8 cellular contexts compared by ENCODE assay signal in the genomic region with DNA sequence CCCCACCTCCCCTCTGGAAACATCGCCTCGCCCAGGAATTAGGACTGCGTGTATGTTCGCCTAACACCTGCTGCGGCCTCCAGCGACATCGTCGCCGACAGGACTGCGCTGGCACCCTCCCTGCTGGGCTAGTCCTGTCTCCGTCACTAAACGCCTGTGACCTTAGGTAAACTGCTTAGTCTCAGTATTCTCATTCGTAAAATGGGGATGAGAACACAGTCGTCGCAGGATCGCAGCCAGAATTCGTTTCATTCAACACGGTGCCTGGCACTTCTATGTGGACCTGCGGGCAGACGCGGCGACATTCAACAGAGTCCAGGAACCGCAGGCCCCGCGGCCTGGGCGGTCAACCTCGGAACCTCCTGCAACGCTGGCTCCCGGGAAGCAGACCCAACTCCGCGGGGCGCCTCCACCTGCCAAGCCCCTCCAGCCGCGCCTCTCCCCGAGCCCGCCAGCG. TPM values are rescaled to one million over a fixed set of nuclear protein-coding genes. Genes with fewer than 3 reads are reported as not detected.
DNase-seq lines count a peak whose midpoint lies in the region; ATAC-seq lines count a peak whose summit lies in the region.

No MANE protein-coding gene starts in this region.

- H3K4ac ChIP-seq in trophoblast cell (ENCODE audit: low read depth, low read length) = no peak overlapping the region

- no peaks in the 10 kb centered on the region for H3K27me3 ChIP-seq in CD8-positive, alpha-beta memory T cell (ENCODE audit: insufficient read depth, low read length, poor library complexity, severe bottlenecking)
- H3K27me3 ChIP-seq in MG63 = no peaks in the 10 kb centered on the region
- no peaks in the 10 kb centered on the region for H3K27me3 ChIP-seq in adipocyte (replicated peaks; ENCODE audit: control insufficient read depth, insufficient read depth, low read length)
- no peaks in the 10 kb centered on the region for H3K27me3 ChIP-seq in trophoblast cell (ENCODE audit: insufficient read depth, low read length)

- no peaks in the 10 kb centered on the region for H3K36me3 ChIP-seq in CD8-positive, alpha-beta memory T cell (ENCODE audit: insufficient read depth, low read length)
- no peaks in the 10 kb centered on the region for H3K36me3 ChIP-seq in MG63
- H3K36me3 ChIP-seq in adipocyte (ENCODE audit: control insufficient read depth, insufficient read depth, low read length, severe bottlenecking) = no peaks in the 10 kb centered on the region
- H3K36me3 ChIP-seq in trophoblast cell (ENCODE audit: control insufficient read depth in 1 of 2, insufficient read depth in 2 of 2, low read length in 2 of 2) = no peaks in the 10 kb centered on the region

- H2BK12ac ChIP-seq in trophoblast cell (ENCODE audit: low read length) = no peak overlapping the region

- WGBS in trophoblast cell (ENCODE audit: extremely low coverage, insufficient coverage, insufficient read length) = no CpG with 5 or more reads among the region's 37 CpGs

- peaks cover 0 to 2% (median 0%) of the 10 kb centered on the region in 3 donors for H3K36me3 Mint-ChIP-seq in CD8-positive, alpha-beta memory T cell

- POLR2A ChIA-PET in CD8-positive, alpha-beta memory T cell (lab: Charles Lee) = no interaction called here

- CTCF ChIA-PET in CD8-positive, alpha-beta memory T cell (lab: Charles Lee) = no interaction called here

- no peak overlapping the region for H3K23ac ChIP-seq in trophoblast cell (ENCODE audit: low read length)

- intact Hi-C loops in left ventricle myocardium superior (cut with micrococcal nuclease) = no loop called here

- peak overlapping the region; percentile 19 for H3K14ac ChIP-seq in trophoblast cell (ENCODE audit: low read length)

- peaks cover 13% of the 10 kb centered on the region for H3K4me1 ChIP-seq in CD8-positive, alpha-beta memory T cell (ENCODE audit: insufficient read depth, low read length)
- H3K4me1 ChIP-seq in adipocyte (ENCODE audit: control insufficient read depth, insufficient read depth, low read length) (peaks cover 11% of the 10 kb centered on the region), trophoblast cell (ENCODE audit: control insufficient read depth in 1 of 2, insufficient read depth in 2 of 2, low read length in 2 of 2) (peaks cover 0 to 3% of the 10 kb centered on the region in 2 experiments)

- ATAC-seq in GM21515 (IDR thresholded peaks at IDR 0.05; ENCODE audit: unreplicated experiment) (peak; percentile 18), left ventricle myocardium superior (peak; percentile 38), HG03521 (IDR thresholded peaks at IDR 0.05; ENCODE audit: unreplicated experiment) (no peak)

- H3K9me3 Mint-ChIP-seq in CD8-positive, alpha-beta memory T cell = no peaks in the 10 kb centered on the region

- peak overlapping the region; percentile 98 for H3K4me3 ChIP-seq in CD8-positive, alpha-beta memory T cell (ENCODE audit: low read length)
- peak overlapping the region; percentile 57 for H3K4me3 ChIP-seq in MG63
- peak overlapping the region; percentile 82 for H3K4me3 ChIP-seq in adipocyte (ENCODE audit: low read length)
- H3K4me3 ChIP-seq in trophoblast cell (ENCODE audit: low read depth, low read length) = peak overlapping the region; percentile 83

- H3K4me3 Mint-ChIP-seq in CD8-positive, alpha-beta memory T cell = peak overlapping the region; percentile 81 to 91 (median 87)

- no peak overlapping the region for H2AK5ac ChIP-seq in trophoblast cell (ENCODE audit: low read length)

- peak overlapping the region in 6 of 8 donors; percentile 62 to 83 (median 72) for H3K27ac Mint-ChIP-seq in CD8-positive, alpha-beta memory T cell

- no peak overlapping the region for H4K91ac ChIP-seq in trophoblast cell (ENCODE audit: low read depth, low read length)

- H4K8ac ChIP-seq in trophoblast cell (ENCODE audit: low read depth, low read length) = peak overlapping the region; percentile 55

- no peak overlapping the region for H2BK120ac ChIP-seq in trophoblast cell (ENCODE audit: insufficient read depth, low read length, poor library complexity)

- H3K9me3 ChIP-seq in CD8-positive, alpha-beta memory T cell (ENCODE audit: low read length) = no peaks in the 10 kb centered on the region
- H3K9me3 ChIP-seq in MG63 (no peaks in the 10 kb centered on the region), adipocyte (ENCODE audit: control insufficient read depth, low read length) (no peaks in the 10 kb centered on the region), trophoblast cell (ENCODE audit: insufficient read depth, low read depth, low read length) (peaks cover 3% of the 10 kb centered on the region)

- peaks cover 2% of the 10 kb centered on the region for H3K79me1 ChIP-seq in trophoblast cell (ENCODE audit: low read length)

- H3K27me3 Mint-ChIP-seq in CD8-positive, alpha-beta memory T cell = peaks cover 0 to 1% of the 10 kb centered on the region in 2 donors

- no peak overlapping the region for H3K18ac ChIP-seq in trophoblast cell (ENCODE audit: low read length)

- peak overlapping the region; percentile 88 for H3K9ac ChIP-seq in adipocyte (ENCODE audit: low read length)
- H3K9ac ChIP-seq in trophoblast cell (ENCODE audit: low read length) = no peak overlapping the region

- no peak overlapping the region for H2BK5ac ChIP-seq in trophoblast cell (ENCODE audit: low read depth, low read length, poor library complexity)

- H3K4me1 Mint-ChIP-seq in CD8-positive, alpha-beta memory T cell = peaks cover 12 to 28% (median 22%) of the 10 kb centered on the region in 3 donors

- H4K12ac ChIP-seq in trophoblast cell (ENCODE audit: low read depth, low read length) = peak overlapping the region; percentile 19

- peak overlapping the region; percentile 94 for H3K4me2 ChIP-seq in trophoblast cell (ENCODE audit: low read length)

- peak in 2 of 5 donors; percentile 17 to 54 for DNase-seq in CD8-positive, alpha-beta memory T cell
- peak; percentile 29 for DNase-seq in MG63
- no peak for DNase-seq in adipocyte (ENCODE audit: low read depth)
- DNase-seq in left ventricle myocardium superior = peak; percentile 39
- DNase-seq in trophoblast cell = peak; percentile 3 to 52
- DNase-seq in AG20443 (ENCODE audit: low spot score) = no peak

- peak overlapping the region; percentile 68 for H2AFZ ChIP-seq in trophoblast cell (ENCODE audit: insufficient read depth, low read length, poor library complexity)

- no peaks in the 10 kb centered on the region for H3K79me2 ChIP-seq in trophoblast cell (ENCODE audit: control insufficient read depth, insufficient read depth, low read length, poor library complexity)

- H3K27ac ChIP-seq in CD8-positive, alpha-beta memory T cell (ENCODE audit: low read depth, low read length) = peak overlapping the region; percentile 88
- H3K27ac ChIP-seq in trophoblast cell (ENCODE audit: low read depth, low read length) = no peak overlapping the region

RNA-seq across cellular contexts. Expression of a gene that starts 0.5 kb away (rescaled TPM):
- total RNA-seq in CD8-positive, alpha-beta memory T cell = 1 to 10 TPM; 7.2 to 7.8 TPM
- 36.1 TPM for polyA plus RNA-seq in CD8-positive, alpha-beta memory T cell
- total RNA-seq in MG63 (2014; rRNA removed; shearing (Covaris generic); ENCODE audit: low replicate concordance) = 4.3 and 22.9 TPM in 2 replicates
- total RNA-seq in left ventricle myocardium superior = 19.5 TPM
- polyA plus RNA-seq in trophoblast cell (2013) = 5.5 and 6.0 TPM in 2 replicates

RNA-seq across cellular contexts. Expression of a gene that starts 41.8 kb away (rescaled TPM):
- 1 to 10 TPM; 4.2 to 4.9 TPM for total RNA-seq in CD8-positive, alpha-beta memory T cell
- 7.2 TPM for polyA plus RNA-seq in CD8-positive, alpha-beta memory T cell
- 9.8 and 17.6 TPM in 2 replicates for total RNA-seq in MG63 (2014; rRNA removed; shearing (Covaris generic); ENCODE audit: low replicate concordance)
- total RNA-seq in left ventricle myocardium superior = 5.8 TPM
- polyA plus RNA-seq in trophoblast cell (2013) = 6.2 and 6.5 TPM in 2 replicates

Comparison
In these comparisons a context has a peak if more than half of its experiments do, and no peak if none do; other contexts are left out.
1. DNase-seq: peak in MG63 (single experiment), left ventricle myocardium superior (single experiment) and trophoblast cell (2 of 2); none in adipocyte (single experiment) and AG20443 (single experiment).
2. Peak in every context shown above with its lines, with median percentiles within 50 percentile points of each other: H3K4me3 ChIP-seq.